In genomic region chr10:62082729-62083412, GRCh38 we compare ENCODE assay signal across 8 cellular contexts.
DNase-seq lines count a peak whose midpoint lies in the region; ATAC-seq and TF ChIP-seq lines count a peak whose summit lies in the region.

No MANE protein-coding gene starts in this region.

- H3K4me2 ChIP-seq in skeletal muscle satellite cell (ENCODE audit: low read length) = peak overlapping the region; percentile 75

- ATAC-seq in GM19372 (IDR thresholded peaks at IDR 0.05; ENCODE audit: low read depth, unreplicated experiment) = peak; percentile 39
- peak; percentile 53 for ATAC-seq in Right ventricle myocardium superior (ENCODE audit: poor library complexity)

- peak overlapping the region; percentile 51 for H2AFZ ChIP-seq in ACC112 (ENCODE audit: low read length, unreplicated experiment)

- no peak for TF ChIP-seq CTCF in GM20000 (IDR thresholded peaks at IDR 0.05; ENCODE audit: extremely low read depth, missing control alignments)

- H3K36me3 ChIP-seq in ACC112 (ENCODE audit: insufficient read depth, low read length) = peaks cover 22% of the 10 kb centered on the region
- peaks cover 47% of the 10 kb centered on the region for H3K36me3 ChIP-seq in skeletal muscle satellite cell (ENCODE audit: insufficient read depth, low read length)

- H3K9me3 ChIP-seq in skeletal muscle satellite cell (replicated peaks; ENCODE audit: low read length) = no peaks in the 10 kb centered on the region

- H3K27me3 Mint-ChIP-seq in activated T-helper 2 cell treated with anti-CD3 and anti-CD28 coated beads, Interferon-gamma antibody, Interleukin-2, Interleukin-4, amounts not matched to agents 10 μg/mL and 5 μg/mL and 100 μg/mL, durations not matched to agents 14 hours and 24 hours and 36 hours (ENCODE audit: low read depth) = no peaks in the 10 kb centered on the region

- peak; percentile 51 for DNase-seq in HT-29 (ENCODE audit: low spot score)
- DNase-seq in activated T-helper 2 cell treated with anti-CD3 and anti-CD28 coated beads, Interferon-gamma antibody, Interleukin-2, Interleukin-4, amounts not matched to agents 10 μg/mL and 5 μg/mL and 100 μg/mL, durations not matched to agents 14 hours and 24 hours and 36 hours (ENCODE audit: low spot score) = peak; percentile 44
- no peak for DNase-seq in Right ventricle myocardium superior
- DNase-seq in SKM-1 (lab: John Stamatoyannopoulos, UW; ENCODE audit: unreplicated experiment) = no peak
- no peak for DNase-seq in GM20000 (ENCODE audit: low spot score)

- peaks cover 62% of the 10 kb centered on the region for H3K4me1 Mint-ChIP-seq in activated T-helper 2 cell treated with anti-CD3 and anti-CD28 coated beads, Interferon-gamma antibody, Interleukin-2, Interleukin-4, amounts not matched to agents 10 μg/mL and 5 μg/mL and 100 μg/mL, durations not matched to agents 14 hours and 24 hours and 36 hours (ENCODE audit: low read depth)

- intact Hi-C loops in activated T-helper 2 cell treated with anti-CD3 and anti-CD28 coated beads, Interferon-gamma antibody, Interleukin-2, Interleukin-4, amounts not matched to agents 10 μg/mL and 5 μg/mL and 100 μg/mL, durations not matched to agents 14 hours and 24 hours and 36 hours (cut with micrococcal nuclease) = loop anchor here (5.0 kb wide), 1 partner anchor 39 kb away; no protein-coding TSS in a partner anchor
- intact Hi-C loops in Right ventricle myocardium superior (cut with DNase I) = no loop called here

- H3K4me3 Mint-ChIP-seq in activated T-helper 2 cell treated with anti-CD3 and anti-CD28 coated beads, Interferon-gamma antibody, Interleukin-2, Interleukin-4, amounts not matched to agents 10 μg/mL and 5 μg/mL and 100 μg/mL, durations not matched to agents 14 hours and 24 hours and 36 hours (ENCODE audit: low read depth) = peak overlapping the region; percentile 61

- H3K4me3 ChIP-seq in ACC112 (ENCODE audit: low read depth, low read length) (peak overlapping the region; percentile 64), skeletal muscle satellite cell (ENCODE audit: low read length) (peak overlapping the region; percentile 43)

- H3K4me1 ChIP-seq in ACC112 (ENCODE audit: control insufficient read depth, insufficient read depth, low read length, unreplicated experiment) (peaks cover 62% of the 10 kb centered on the region), skeletal muscle satellite cell (ENCODE audit: control insufficient read depth, insufficient read depth, low read length) (peaks cover 53% of the 10 kb centered on the region)

- H3K27me3 ChIP-seq in ACC112 (ENCODE audit: insufficient read depth, low read length) = no peaks in the 10 kb centered on the region
- H3K27me3 ChIP-seq in skeletal muscle satellite cell (ENCODE audit: control insufficient read depth, insufficient read depth, low read length) = no peaks in the 10 kb centered on the region

- peak overlapping the region; percentile 87 for H3K27ac Mint-ChIP-seq in activated T-helper 2 cell treated with anti-CD3 and anti-CD28 coated beads, Interferon-gamma antibody, Interleukin-2, Interleukin-4, amounts not matched to agents 10 μg/mL and 5 μg/mL and 100 μg/mL, durations not matched to agents 14 hours and 24 hours and 36 hours

- peak overlapping the region; percentile 97 for H3K27ac ChIP-seq in ACC112 (ENCODE audit: low read depth, low read length)

- peaks cover 82% of the 10 kb centered on the region for H3K36me3 Mint-ChIP-seq in activated T-helper 2 cell treated with anti-CD3 and anti-CD28 coated beads, Interferon-gamma antibody, Interleukin-2, Interleukin-4, amounts not matched to agents 10 μg/mL and 5 μg/mL and 100 μg/mL, durations not matched to agents 14 hours and 24 hours and 36 hours (ENCODE audit: low read depth)

- peaks cover 38% of the 10 kb centered on the region for H3K79me2 ChIP-seq in ACC112 (ENCODE audit: control insufficient read depth, insufficient read depth, low read length, unreplicated experiment)

- H3K9ac ChIP-seq in skeletal muscle satellite cell (ENCODE audit: low read depth, low read length) = peak overlapping the region; percentile 78

- no peaks in the 10 kb centered on the region for H3K9me3 Mint-ChIP-seq in activated T-helper 2 cell treated with anti-CD3 and anti-CD28 coated beads, Interferon-gamma antibody, Interleukin-2, Interleukin-4, amounts not matched to agents 10 μg/mL and 5 μg/mL and 100 μg/mL, durations not matched to agents 14 hours and 24 hours and 36 hours

Comparison
In these comparisons a context has a peak if more than half of its experiments do, and no peak if none do; other contexts are left out.
1. DNase-seq: peak in HT-29 (single experiment) and activated T-helper 2 cell treated with anti-CD3 and anti-CD28 coated beads, Interferon-gamma antibody, Interleukin-2, Interleukin-4, amounts not matched to agents 10 μg/mL and 5 μg/mL and 100 μg/mL, durations not matched to agents 14 hours and 24 hours and 36 hours (single experiment); none in Right ventricle myocardium superior (single experiment), SKM-1 (single experiment) and GM20000 (single experiment).